ENCODE assay signal across 10 cellular contexts in the genomic region with DNA sequence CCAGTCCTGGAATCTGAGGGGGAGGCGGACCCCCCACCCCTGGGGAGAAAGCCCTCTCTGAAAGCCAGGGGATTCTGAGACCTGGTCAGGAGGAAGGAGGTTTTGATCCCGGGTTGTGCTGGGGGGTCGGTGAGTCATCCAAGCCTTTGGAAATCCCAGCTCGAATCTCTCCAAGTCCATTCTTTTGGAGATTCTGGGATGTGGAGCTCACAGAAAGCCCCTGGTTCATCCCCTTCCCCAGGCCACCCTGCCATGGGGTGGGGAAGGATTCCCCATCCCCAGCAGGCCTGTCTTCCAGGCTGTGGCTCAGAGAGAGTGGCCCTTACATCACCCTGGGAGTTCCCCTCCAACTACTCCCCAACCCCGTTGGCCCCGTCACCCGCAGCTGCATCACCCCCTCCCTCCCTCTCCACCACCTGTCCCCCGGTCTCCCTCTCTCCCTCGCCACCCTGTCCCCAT. TPM values are rescaled to one million over a fixed set of nuclear protein-coding genes. Genes with fewer than 3 reads are reported as not detected.
DNase-seq lines count a peak whose midpoint lies in the region; ATAC-seq and TF ChIP-seq lines count a peak whose summit lies in the region.
"Had no signal": no experiment of that assay in that cellular context is flagged by ENCODE, and none has a peak within 500 bp of the region (broad histone marks: within the 10 kb centered on the region; RNA-seq: fewer than 3 reads in every experiment).

No MANE protein-coding gene starts in this region.

- no peaks in the 10 kb centered on the region for H4K20me1 ChIP-seq in DOHH2 (ENCODE audit: control insufficient read depth, insufficient read depth, low read depth, low read length)

- H3K4me3 ChIP-seq in DOHH2 (ENCODE audit: low read length), result peak overlapping the region; percentile 57
- H3K4me3 ChIP-seq: mucosa of descending colon had no signal

- H3K4me1 ChIP-seq in DOHH2 (ENCODE audit: control insufficient read depth, low read length), result peaks cover 84% of the 10 kb centered on the region

- intact Hi-C loops in cardiac septum (cut with DNase I), result no loop called here

- H3F3A ChIP-seq in DOHH2 (ENCODE audit: control insufficient read depth, insufficient read depth), result peaks cover 5% of the 10 kb centered on the region

- H3K9me2 ChIP-seq in DOHH2 (replicated peaks; ENCODE audit: control insufficient read depth, low read length), result no peaks in the 10 kb centered on the region

- peaks cover 10% of the 10 kb centered on the region for H3K27me3 ChIP-seq in DOHH2 (ENCODE audit: control insufficient read depth, low read length)

- no peaks in the 10 kb centered on the region for H3K79me2 ChIP-seq in DOHH2 (ENCODE audit: control insufficient read depth, low read length)

- H3K9me3 ChIP-seq in DOHH2 (ENCODE audit: control insufficient read depth, insufficient read depth, low read length), result no peaks in the 10 kb centered on the region
- H3K9me3 ChIP-seq: mucosa of descending colon had no signal

- H3K4me2 ChIP-seq in DOHH2 (ENCODE audit: low read length), result peak overlapping the region; percentile 73

- DNase-seq in NCI-H69 (lab: John Stamatoyannopoulos, UW), result peak; percentile 29
- peak; percentile 45 for DNase-seq in iris pigment epithelial cell (ENCODE audit: low read depth)
- no peak for DNase-seq in NCI-H748 treated with DMSO at 0.1 percent for 48 hours (lab: John Stamatoyannopoulos, UW)
- no peak for DNase-seq in cardiac septum (ENCODE audit: low spot score)

- no peaks in the 10 kb centered on the region for H3K36me3 ChIP-seq in DOHH2 (ENCODE audit: control insufficient read depth, low read length)

- ATAC-seq in GM21786 (IDR thresholded peaks at IDR 0.05; ENCODE audit: unreplicated experiment) (peak; percentile 31), HG02840 (IDR thresholded peaks at IDR 0.05; ENCODE audit: low FRiP score, unreplicated experiment) (no peak), GM19035 (IDR thresholded peaks at IDR 0.05; ENCODE audit: unreplicated experiment) (no peak)
- ATAC-seq: mucosa of descending colon had no signal

- peak overlapping the region; percentile 73 for H3K27ac ChIP-seq in DOHH2 (ENCODE audit: low read depth, low read length)

- no peak for TF ChIP-seq CTCF in DOHH2 (IDR thresholded peaks at IDR 0.05; ENCODE audit: low read depth, low read length, poor library complexity, severe bottlenecking)

RNA-seq across cellular contexts. Expression of a gene that starts 14.3 kb away (rescaled TPM):
- total RNA-seq in cardiac septum, result 0.46 TPM
- total RNA-seq: SK-MEL-5 had no signal

RNA-seq across cellular contexts. Expression of a gene that starts 14.5 kb away (rescaled TPM):
- 31.3 TPM for total RNA-seq in cardiac septum
- total RNA-seq: SK-MEL-5 had no signal

RNA-seq across cellular contexts. Expression of a gene that starts 24.8 kb away (rescaled TPM):
- not detected for total RNA-seq in cardiac septum
- total RNA-seq: mucosa of descending colon, SK-MEL-5 had no signal

RNA-seq across cellular contexts. Expression of a gene that starts 51.4 kb away (rescaled TPM):
- 81.8 TPM for total RNA-seq in cardiac septum

Comparison
In these comparisons a context has a peak if more than half of its experiments do, and no peak if none do; other contexts are left out.
1. DNase-seq: peak in NCI-H69 (single experiment) and iris pigment epithelial cell (single experiment); none in NCI-H748 treated with DMSO at 0.1 percent for 48 hours (single experiment) and cardiac septum (single experiment).